In genomic region chr3:52092291-52092660, GRCh38 we compare ENCODE assay signal across 15 cellular contexts. TPM values are rescaled to one million over a fixed set of nuclear protein-coding genes. Genes with fewer than 3 reads are reported as not detected.
DNase-seq lines count a peak whose midpoint lies in the region; ATAC-seq, FAIRE-seq and TF ChIP-seq lines count a peak whose summit lies in the region.
"Had no signal": no experiment of that assay in that cellular context is flagged by ENCODE, and none has a peak within 500 bp of the region (broad histone marks: within the 10 kb centered on the region; RNA-seq: fewer than 3 reads in every experiment).

No MANE protein-coding gene starts in this region.

- ATAC-seq in HepG2 (no peak), HG02970 (IDR thresholded peaks at IDR 0.05; ENCODE audit: low FRiP score, unreplicated experiment) (no peak)

- intact Hi-C loops in HepG2 (cut with micrococcal nuclease; ENCODE audit: unreplicated experiment) (no loop called here), lower leg skin (cut with DNase I; ENCODE audit: low total_unique reads) (no loop called here)

- no peaks in the 10 kb centered on the region for H3K79me2 ChIP-seq in HepG2 (ENCODE audit: insufficient read depth, low read length)

- no CpG with 5 or more reads among the region's 1 CpG for WGBS in HepG2 (ENCODE audit: low lambda C conversion rate)
- 47 to 50% methylated on average over 1 of the region's 1 CpG for WGBS in lower leg skin, 2 donors

- no TSS peak for BruUV-seq in HepG2 (replicated peaks; lab: Mats Ljungman, UMichigan)

- no peak for TF ChIP-seq CTCF in RWPE1 (conservative IDR thresholded peaks at IDR 0.05; ENCODE audit: low read depth)
- TF ChIP-seq CTCF in HepG2 (CRISPR knock-in tag; IDR thresholded peaks at IDR 0.05): no peak
- no peak for TF ChIP-seq CTCF in lower leg skin (IDR thresholded peaks at IDR 0.05)

- no peak for FAIRE-seq in HepG2 (lab: Jason Lieb, UNC)
- FAIRE-seq: H54 had no signal

- H3K4me3 ChIP-seq in BLaER1 treated with 17β-estradiol and CSF1 and Interleukin-3, amounts not matched to agents 10 nM and 100 nM: 0 out of 20 replicates have a peak overlapping the region, but pooled peaks of 1 of the 10 experiments have one; percentile 7
- H3K4me3 ChIP-seq in HepG2 (replicated peaks in 1 of 3; ENCODE audit: insufficient read depth in 1 of 3, low read depth in 2 of 3, low read length in 3 of 3) (no peak overlapping the region), lower leg skin (ENCODE audit: low read depth, poor library complexity, severe bottlenecking) (no peak overlapping the region)

- H3K9me3 ChIP-seq in BLaER1 treated with 17β-estradiol and CSF1 and Interleukin-3, amounts not matched to agents 10 nM and 100 nM (replicated peaks in 1 of 11): no peaks in the 10 kb centered on the region
- no peaks in the 10 kb centered on the region for H3K9me3 ChIP-seq in HepG2 (ENCODE audit: low read length)
- H3K9me3 ChIP-seq: BE2C had no signal

- CTCF ChIA-PET in RWPE1 (lab: Yijun Ruan, JAX) (no interaction called here), HepG2 (lab: Yijun Ruan, JAX; ENCODE audit: low intra/inter-chr PET ratio, low total read pairs) (no interaction called here)

- H3K4me2 ChIP-seq in BLaER1 treated with 17β-estradiol and CSF1 and Interleukin-3, amounts not matched to agents 10 nM and 100 nM: peak overlapping the region; percentile 87 to 96 (median 92); a peak in 21 of 22 replicates
- H3K4me2 ChIP-seq in HepG2 (ENCODE audit: low read depth, low read length): no peak overlapping the region

- no peaks in the 10 kb centered on the region for H3K27me3 ChIP-seq in BLaER1 treated with 17β-estradiol and CSF1 and Interleukin-3, amounts not matched to agents 10 nM and 100 nM
- no peaks in the 10 kb centered on the region for H3K27me3 ChIP-seq in HepG2 (ENCODE audit: control insufficient read depth in 1 of 2, insufficient read depth in 2 of 2, low read length in 2 of 2)
- H3K27me3 ChIP-seq: BE2C had no signal

- peak overlapping the region in 7 of 11 experiments; percentile 17 to 84 (median 80); a peak in 9 of 22 replicates for H3K27ac ChIP-seq in BLaER1 treated with 17β-estradiol and CSF1 and Interleukin-3, amounts not matched to agents 10 nM and 100 nM
- H3K27ac ChIP-seq in RWPE1 (peak overlapping the region; percentile 75), HepG2 (ENCODE audit: extremely low read length, insufficient read depth, low read length) (no peak overlapping the region), temporal lobe (ENCODE audit: low read depth, low read length) (peak overlapping the region; percentile 81), caudate nucleus (ENCODE audit: low read depth, low read length) (no peak overlapping the region)

- no peak for TF ChIP-seq POLR2A in HepG2 (IDR thresholded peaks at IDR 0.05; ENCODE audit: insufficient read depth in 1 of 2, low read depth in 2 of 2, low read length in 2 of 2)
- TF ChIP-seq POLR2A in lower leg skin (IDR thresholded peaks at IDR 0.05): no peak

- H2AFZ ChIP-seq in HepG2 (ENCODE audit: low read length): no peak overlapping the region

- peak overlapping the region in 5 of 11 experiments; percentile 36 to 78 (median 68); a peak in 11 of 22 replicates for H3K9ac ChIP-seq in BLaER1 treated with 17β-estradiol and CSF1 and Interleukin-3, amounts not matched to agents 10 nM and 100 nM
- H3K9ac ChIP-seq in HepG2 (ENCODE audit: insufficient read depth, low read depth, low read length): no peak overlapping the region

- no peak for TF ChIP-seq RAD21 in HepG2 (CRISPR knock-in tag; IDR thresholded peaks at IDR 0.05)

- H3K4me1 ChIP-seq in BLaER1 treated with 17β-estradiol and CSF1 and Interleukin-3, amounts not matched to agents 10 nM and 100 nM: peaks cover 72 to 79% (median 76%) of the 10 kb centered on the region in 10 experiments
- peaks cover 44% of the 10 kb centered on the region for H3K4me1 ChIP-seq in HepG2 (ENCODE audit: insufficient read depth, low read length)
- H3K4me1 ChIP-seq: BE2C had no signal

- H4K20me1 ChIP-seq in BLaER1 treated with 17β-estradiol and CSF1 and Interleukin-3, amounts not matched to agents 10 nM and 100 nM: no peaks in the 10 kb centered on the region; a peak in 1 of 22 replicates
- H4K20me1 ChIP-seq in HepG2 (ENCODE audit: insufficient read depth, low read length): no peaks in the 10 kb centered on the region

- TF ChIP-seq EP300 in HepG2 (IDR thresholded peaks at IDR 0.05; ENCODE audit: low read depth in 2 of 2, low read length in 2 of 2) (no peak), HepG2 (CRISPR knock-in tag; IDR thresholded peaks at IDR 0.05; ENCODE audit: borderline replicate concordance) (no peak)

- POLR2A ChIA-PET in RWPE1 (lab: Yijun Ruan, JAX; ENCODE audit: low non-redundant PET): no interaction called here
- POLR2A ChIA-PET in HepG2 (lab: Yijun Ruan, JAX): no interaction called here

- H3K36me3 ChIP-seq in BLaER1 treated with 17β-estradiol and CSF1 and Interleukin-3, amounts not matched to agents 10 nM and 100 nM: peaks cover 0 to 35% (median 32%) of the 10 kb centered on the region in 11 experiments; a peak in 18 of 22 replicates
- peaks cover 0 to 31% of the 10 kb centered on the region in 2 experiments; a peak in 4 of 5 replicates for H3K36me3 ChIP-seq in HepG2 (replicated peaks in 1 of 2; ENCODE audit: control insufficient read depth in 1 of 2, insufficient read depth in 2 of 2, low read length in 2 of 2)
- H3K36me3 ChIP-seq: BE2C had no signal

- in situ Hi-C loops in HepG2 (cut with HindIII; ENCODE audit: extremely low pct_ligation_motif_present, low pct_unique_long_range_greater_than_20kb): no loop called here

- DNase-seq in RWPE1 (ENCODE audit: low spot score) (no peak), HepG2 (ENCODE audit: low spot score) (no peak), caudate nucleus (lab: John Stamatoyannopoulos, UW) (no peak), lower leg skin (ENCODE audit: low spot score in 2 of 2) (no peak)
- DNase-seq: BE2C, Karpas-422, MM.1S, NCI-H2081, NCI-H510A treated with DMSO at 0.1 percent for 48 hours, OCI-M1, RPMI8226 had no signal

TF ChIP-seq in HepG2, 621 proteins besides CTCF, POLR2A, EP300 and RAD21:
- TF ChIP-seq, protein P1, sequence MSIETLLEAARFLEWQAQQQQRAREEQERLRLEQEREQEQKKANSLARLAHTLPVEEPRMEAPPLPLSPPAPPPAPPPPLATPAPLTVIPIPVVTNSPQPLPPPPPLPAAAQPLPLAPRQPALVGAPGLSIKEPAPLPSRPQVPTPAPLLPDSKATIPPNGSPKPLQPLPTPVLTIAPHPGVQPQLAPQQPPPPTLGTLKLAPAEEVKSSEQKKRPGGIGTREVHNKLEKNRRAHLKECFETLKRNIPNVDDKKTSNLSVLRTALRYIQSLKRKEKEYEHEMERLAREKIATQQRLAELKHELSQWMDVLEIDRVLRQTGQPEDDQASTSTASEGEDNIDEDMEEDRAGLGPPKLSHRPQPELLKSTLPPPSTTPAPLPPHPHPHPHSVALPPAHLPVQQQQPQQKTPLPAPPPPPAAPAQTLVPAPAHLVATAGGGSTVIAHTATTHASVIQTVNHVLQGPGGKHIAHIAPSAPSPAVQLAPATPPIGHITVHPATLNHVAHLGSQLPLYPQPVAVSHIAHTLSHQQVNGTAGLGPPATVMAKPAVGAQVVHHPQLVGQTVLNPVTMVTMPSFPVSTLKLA (IDR thresholded peaks at IDR 0.05): 0 out of 2 replicates have a peak, but pooled peaks have one; percentile 27
- TF ChIP-seq SATB2 (CRISPR knock-in tag; IDR thresholded peaks at IDR 0.05): no peak
TF ChIP-seq in HepG2: peak in this region for 1.

RNA-seq across cellular contexts. Expression of gene DUSP7, which starts 35.9 kb away (rescaled TPM):
- total RNA-seq in HepG2 (2016; rRNA removed; fragmentation: Illumina TruSeq; extraction: Trizol): 6.6 and 7.3 TPM in 2 replicates
- total RNA-seq in HepG2 (2016; cell fraction: cytosol; rRNA removed; fragmentation: Illumina TruSeq; extraction: Trizol; ENCODE audit: low read depth): 4.7 and 5.1 TPM in 2 replicates
- total RNA-seq in HepG2 (2016; cell fraction: insoluble cytoplasmic fraction; rRNA removed; fragmentation: Illumina TruSeq; extraction: Trizol): 5.1 and 7.0 TPM in 2 replicates
- 14.7 and 15.2 TPM in 2 replicates for total RNA-seq in HepG2 (2016; cell fraction: membrane; rRNA removed; fragmentation: Illumina TruSeq; extraction: Trizol)
- 4.6 and 4.7 TPM in 2 replicates for total RNA-seq in HepG2 (2016; cell fraction: nucleus; rRNA removed; fragmentation: Illumina TruSeq; extraction: Trizol)
- polyA plus RNA-seq in HepG2 (2011; rRNA removed): 8.7 and 8.8 TPM in 2 replicates
- polyA plus RNA-seq in HepG2 (2011; cell fraction: cytosol; rRNA removed): 8.3 and 10.5 TPM in 2 replicates
- polyA plus RNA-seq in HepG2 (2011; cell fraction: nucleus; rRNA removed): 5.7 and 6.3 TPM in 2 replicates
- polyA plus RNA-seq in HepG2 (2012): 2.9 and 3.4 TPM in 2 replicates
- 7.5 and 8.7 TPM in 2 replicates for polyA plus RNA-seq in HepG2 (2016; cell fraction: cytosol; fragmentation: Illumina TruSeq; extraction: Trizol; ENCODE audit: low read depth)
- polyA plus RNA-seq in HepG2 (2016; cell fraction: insoluble cytoplasmic fraction; fragmentation: Illumina TruSeq; extraction: Trizol; ENCODE audit: low read depth): 9.3 and 11.6 TPM in 2 replicates
- polyA plus RNA-seq in HepG2 (2016; cell fraction: membrane; fragmentation: Illumina TruSeq; extraction: Trizol; ENCODE audit: low read depth): 15.7 and 19.4 TPM in 2 replicates
- 7.9 and 8.3 TPM in 2 replicates for polyA plus RNA-seq in HepG2 (2016; cell fraction: nucleus; fragmentation: Illumina TruSeq; extraction: Trizol; ENCODE audit: insufficient read depth, low read depth)
- polyA minus RNA-seq in HepG2 (2011; rRNA and poly(A)+ RNA removed; ENCODE audit: low replicate concordance): 31.6 and 87.2 TPM in 2 replicates
- 8.1 and 9.1 TPM in 2 replicates for polyA minus RNA-seq in HepG2 (2011; cell fraction: cytosol; rRNA and poly(A)+ RNA removed)
- 4.6 and 5.6 TPM in 2 replicates for polyA minus RNA-seq in HepG2 (2011; cell fraction: nucleus; rRNA and poly(A)+ RNA removed)
- 7.9 TPM for total RNA-seq in temporal lobe
- total RNA-seq in lower leg skin: 10 to 100 TPM; 54.6 to 96.3 (median 79.2) TPM

Comparison
In these comparisons a context has a peak if more than half of its experiments do, and no peak if none do; other contexts are left out.
1. H3K27ac ChIP-seq: peak in BLaER1 treated with 17β-estradiol and CSF1 and Interleukin-3, amounts not matched to agents 10 nM and 100 nM (7 of 11), RWPE1 (single experiment) and temporal lobe (single experiment); none in HepG2 (single experiment) and caudate nucleus (single experiment).